In genomic region chr1:83958704-83959103, GRCh38 we compare ENCODE assay signal across 15 cellular contexts. TPM values are rescaled to one million over a fixed set of nuclear protein-coding genes. Genes with fewer than 3 reads are reported as not detected.
DNase-seq lines count a peak whose midpoint lies in the region; ATAC-seq and TF ChIP-seq lines count a peak whose summit lies in the region.
"Had no signal": no experiment of that assay in that cellular context is flagged by ENCODE, and none has a peak within 500 bp of the region (broad histone marks: within the 10 kb centered on the region; RNA-seq: fewer than 3 reads in every experiment).

No MANE protein-coding gene starts in this region.

- ATAC-seq in GM18517 (IDR thresholded peaks at IDR 0.05; ENCODE audit: unreplicated experiment) (no peak), T-cell (replicated peaks in 1 of 4) (no peak), HG02610 (IDR thresholded peaks at IDR 0.05; ENCODE audit: unreplicated experiment) (no peak)
- ATAC-seq: GM12878, GM23338 had no signal

- intact Hi-C loops in dorsolateral prefrontal cortex (cut with DNase I): no loop called here

- H3K9me3 Mint-ChIP-seq in T-cell: no peaks in the 10 kb centered on the region
- H3K9me3 Mint-ChIP-seq: GM23338 had no signal

- H3K4me3 Mint-ChIP-seq in T-cell: no peak overlapping the region
- H3K4me3 Mint-ChIP-seq: GM23338 had no signal

- CTCF ChIA-PET in T-cell (lab: Charles Lee): no interaction called here

- DNase-seq in HCEC 1CT: peak; percentile 1
- DNase-seq in dorsolateral prefrontal cortex: no peak
- DNase-seq in T-cell: no peak
- DNase-seq: 8988T, AML-193, Calu3, DMS 273 treated with DMSO at 0.1 percent for 48 hours, H7 had no signal

- no peak overlapping the region for H3K27ac Mint-ChIP-seq in T-cell
- H3K27ac Mint-ChIP-seq: GM23338 had no signal

- H3K36me3 Mint-ChIP-seq in T-cell: no peaks in the 10 kb centered on the region

- H3K4me1 Mint-ChIP-seq in T-cell: no peaks in the 10 kb centered on the region

- no peaks in the 10 kb centered on the region for H3K27me3 ChIP-seq in dorsolateral prefrontal cortex
- H3K27me3 ChIP-seq: BLaER1 had no signal

- TF ChIP-seq CTCF in dorsolateral prefrontal cortex (IDR thresholded peaks at IDR 0.05 in 54 of 56, conservative IDR thresholded peaks at IDR 0.05 in 2 of 56; ENCODE audit: low read depth in 1 of 56, partially characterized antibody in 56 of 56): no peak

- no peak overlapping the region for H3K4me3 ChIP-seq in dorsolateral prefrontal cortex
- H3K4me3 ChIP-seq: BLaER1, GM12878, GM23338 had no signal

- peaks cover 3 to 5% of the 10 kb centered on the region in 2 donors for H3K27me3 Mint-ChIP-seq in T-cell

- H3K27ac ChIP-seq in angular gyrus (ENCODE audit: low read depth, low read length) (peak overlapping the region; percentile 19), dorsolateral prefrontal cortex (peak overlapping the region in 57 of 59 donors; percentile 6 to 97 (median 90)), temporal lobe (ENCODE audit: low read depth, low read length) (peak overlapping the region; percentile 84)
- H3K27ac ChIP-seq: BLaER1 had no signal

- POLR2A ChIA-PET in T-cell (lab: Charles Lee): no interaction called here

RNA-seq across cellular contexts. Expression of gene TTLL7, which starts 40.2 kb away (rescaled TPM):
- total RNA-seq in dorsolateral prefrontal cortex (100 to 1,000 TPM; 130 to 401 (median 226) TPM), temporal lobe (108 TPM), T-cell (under 1 TPM in 4 of 5 donors, not detected in 1; 0.19 to 0.77 (median 0.44) TPM)

Comparison
In these comparisons a context has a peak if more than half of its experiments do, and no peak if none do; other contexts are left out.
1. H3K27ac ChIP-seq: peak in every context shown above with its lines; median percentile 90 in dorsolateral prefrontal cortex; 84 in temporal lobe; 19 in angular gyrus.
2. RNA of gene TTLL7, which starts 40.2 kb away (total RNA-seq): 130 to 401 TPM in dorsolateral prefrontal cortex and 108 TPM in temporal lobe (single experiment); 0.19 to 0.77 TPM in T-cell; every median in the first group is over 10 times any median in the second.